Comparison of ENCODE assay signal across 8 cellular contexts in genomic region chr6:31834704-31835375, GRCh38. TPM values are rescaled to one million over a fixed set of nuclear protein-coding genes. Genes with fewer than 3 reads are reported as not detected.
A peak's percentile ranks its signal among the peaks of the same experiment; 100 is the strongest.
DNase-seq lines count a peak whose midpoint lies in the region; ATAC-seq and TF ChIP-seq lines count a peak whose summit lies in the region.

No MANE protein-coding gene starts in this region.

- DNase-seq in COR-L47 (lab: John Stamatoyannopoulos, UW), result peak; percentile 79
- peak; percentile 50 for DNase-seq in HCEC 1CT
- DNase-seq in NCI-H2227 treated with DMSO at 0.1 percent for 48 hours (lab: John Stamatoyannopoulos, UW), result peak; percentile 92
- DNase-seq in activated CD4-positive, alpha-beta T cell treated with anti-CD3 and anti-CD28 coated beads for 48 hours, result peak; percentile 86
- DNase-seq in coronary artery (ENCODE audit: low spot score), result peak; percentile 87
- peak; percentile 82 to 90 for DNase-seq in left lung
- peak; percentile 81 to 86 for DNase-seq in stimulated activated CD4-positive, alpha-beta T cell treated with anti-CD3 and anti-CD28 coated beads, Interleukin-2, amount 100 ng/mL, for 24 hours

- H3K27ac ChIP-seq in coronary artery (peak overlapping the region; percentile 89 to 96), left lung (peak overlapping the region; percentile 92 to 94)

- peaks cover 0 to 32% of the 10 kb centered on the region in 2 donors for H3K36me3 ChIP-seq in left lung

- H3K4me1 ChIP-seq in left lung, result peaks cover 48 to 83% of the 10 kb centered on the region in 2 donors

- intact Hi-C loops in left lung (cut with DNase I), result no loop called here

- peak; percentile 69 for ATAC-seq in left lung
- no peak for ATAC-seq in HG02870 (IDR thresholded peaks at IDR 0.05; ENCODE audit: unreplicated experiment)

- H3K4me3 ChIP-seq in coronary artery (peak overlapping the region; percentile 83), left lung (peak overlapping the region; percentile 87 to 95)

- no peak for TF ChIP-seq CTCF in coronary artery (IDR thresholded peaks at IDR 0.05)
- no peak for TF ChIP-seq CTCF in left lung (IDR thresholded peaks at IDR 0.05)

- H3K27me3 ChIP-seq in left lung, result no peaks in the 10 kb centered on the region

- H3K9me3 ChIP-seq in left lung, result no peaks in the 10 kb centered on the region

RNA-seq across cellular contexts. Expression of gene HSPA1B, which starts 7.3 kb away (rescaled TPM):
- total RNA-seq in left lung, result 100 to 1,000 TPM; 104 to 180 TPM

RNA-seq across cellular contexts. Expression of gene HSPA1A, which starts 19.5 kb away (rescaled TPM):
- total RNA-seq in left lung, result 100 to 1,000 TPM; 155 to 205 TPM

RNA-seq across cellular contexts. Expression of gene HSPA1L, which starts 19.8 kb away (rescaled TPM):
- total RNA-seq in left lung, result 1 to 10 TPM in 1 of 2 donors, under 1 TPM in 1; 0.99 to 1.2 TPM

RNA-seq across cellular contexts. Expression of gene NEU1, which starts 27.8 kb away (rescaled TPM):
- 100 to 1,000 TPM in 1 of 2 donors, 10 to 100 TPM in 1; 90.4 to 106 TPM for total RNA-seq in left lung

RNA-seq across cellular contexts. Expression of gene LSM2, which starts 28.1 kb away (rescaled TPM):
- total RNA-seq in left lung, result 10 to 100 TPM; 38.7 to 51.5 TPM
